ENCODE assay signal across 9 cellular contexts in the genomic region with DNA sequence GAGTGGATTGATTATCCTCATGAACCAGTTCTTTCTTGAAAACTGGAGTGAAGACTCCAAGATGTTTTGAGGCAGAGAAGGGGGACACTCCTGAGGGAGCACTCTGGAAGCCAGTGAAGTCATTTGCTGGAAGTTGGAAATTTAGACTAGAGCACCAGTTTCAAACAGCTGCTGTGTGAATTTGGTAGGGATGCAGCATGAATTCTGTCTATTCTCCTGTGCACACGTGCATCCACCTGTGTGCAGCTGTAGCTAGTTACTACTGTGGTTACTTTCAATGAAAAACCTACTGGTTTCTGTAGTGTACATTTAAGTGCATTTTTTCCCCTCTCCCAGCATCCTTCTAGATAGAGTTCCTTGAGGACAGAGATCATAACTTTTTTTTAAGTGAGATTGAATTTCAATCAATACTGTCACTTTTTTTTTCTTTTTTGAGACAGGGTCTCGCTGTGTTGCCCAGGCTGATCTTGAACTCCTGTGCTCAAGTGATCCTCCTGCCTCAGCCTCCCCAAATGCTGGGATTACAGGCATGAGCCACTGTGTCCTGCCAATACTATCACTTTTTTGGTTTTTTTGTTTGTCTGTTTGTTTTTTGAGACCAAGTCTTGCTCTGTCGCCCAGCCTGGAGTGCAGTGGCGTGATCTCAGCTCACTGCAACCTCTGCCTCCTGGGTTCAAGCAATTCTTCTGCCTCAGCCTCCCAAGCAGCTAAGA.
DNase-seq lines count a peak whose midpoint lies in the region; ATAC-seq, FAIRE-seq and TF ChIP-seq lines count a peak whose summit lies in the region.
"Had no signal": no experiment of that assay in that cellular context is flagged by ENCODE, and none has a peak within 500 bp of the region (broad histone marks: within the 10 kb centered on the region; RNA-seq: fewer than 3 reads in every experiment).

No MANE protein-coding gene starts in this region.

- peaks cover 62% of the 10 kb centered on the region for H3K4me1 Mint-ChIP-seq in stimulated activated memory B cell treated with anti-CD40 and anti-IgM and Interleukin-4, amounts not matched to agents 10 μg/mL and 1 μg/mL and 100 μg/mL, for 72 hours

- H3K27me3 ChIP-seq in esophagus muscularis mucosa = no peaks in the 10 kb centered on the region
- H3K27me3 ChIP-seq in testis = no peaks in the 10 kb centered on the region

- peaks cover 15% of the 10 kb centered on the region for H3K36me3 Mint-ChIP-seq in stimulated activated memory B cell treated with anti-CD40 and anti-IgM and Interleukin-4, amounts not matched to agents 10 μg/mL and 1 μg/mL and 100 μg/mL, for 72 hours

- H3K9me3 Mint-ChIP-seq in stimulated activated memory B cell treated with anti-CD40 and anti-IgM and Interleukin-4, amounts not matched to agents 10 μg/mL and 1 μg/mL and 100 μg/mL, for 72 hours = no peaks in the 10 kb centered on the region

- no peaks in the 10 kb centered on the region for H3K9me3 ChIP-seq in esophagus muscularis mucosa
- no peaks in the 10 kb centered on the region for H3K9me3 ChIP-seq in testis

- peak; percentile 76 for FAIRE-seq in GM18507 (lab: Jason Lieb, UNC)

- TF ChIP-seq POLR2A in esophagus muscularis mucosa (IDR thresholded peaks at IDR 0.05; ENCODE audit: low read depth) = no peak
- no peak for TF ChIP-seq POLR2A in testis (IDR thresholded peaks at IDR 0.05)

- intact Hi-C loops in esophagus muscularis mucosa (cut with DNase I) = loop anchor here (5.0 kb wide), 1 partner anchor 40 kb away; no protein-coding TSS in a partner anchor
- intact Hi-C loops in testis (cut with DNase I; ENCODE audit: low total_unique reads) = no loop called here

- H3K4me3 ChIP-seq in esophagus muscularis mucosa = no peak overlapping the region
- H3K4me3 ChIP-seq in testis = no peak overlapping the region

- no peak for TF ChIP-seq EP300 in esophagus muscularis mucosa (IDR thresholded peaks at IDR 0.05)

- DNase-seq in GM18507 (ENCODE audit: extremely low spot score, insufficient read length, low read depth) = no peak
- DNase-seq in esophagus muscularis mucosa (ENCODE audit: extremely low spot score) = no peak
- no peak for DNase-seq in testis
- DNase-seq in ecto neural progenitor cell (ENCODE audit: low spot score) = no peak
- DNase-seq: NCI-H2081 had no signal

- no peak for TF ChIP-seq CTCF in esophagus muscularis mucosa (IDR thresholded peaks at IDR 0.05)
- no peak for TF ChIP-seq CTCF in testis (IDR thresholded peaks at IDR 0.05)

- H3K4me1 ChIP-seq in esophagus muscularis mucosa (peaks cover 32 to 72% (median 69%) of the 10 kb centered on the region in 4 donors), testis (peaks cover 7% of the 10 kb centered on the region)

- ATAC-seq in SK-N-SH treated with all-trans-retinoic acid at 6 μM for 48 hours (no peak), HG03159 (IDR thresholded peaks at IDR 0.05; ENCODE audit: unreplicated experiment) (no peak), GM18873 (IDR thresholded peaks at IDR 0.05; ENCODE audit: low FRiP score, unreplicated experiment) (no peak)
- no peak for ATAC-seq in stimulated activated memory B cell treated with anti-CD40 and anti-IgM and Interleukin-4, amounts not matched to agents 10 μg/mL and 1 μg/mL and 100 μg/mL, for 72 hours

- no peaks in the 10 kb centered on the region for H3K27me3 Mint-ChIP-seq in stimulated activated memory B cell treated with anti-CD40 and anti-IgM and Interleukin-4, amounts not matched to agents 10 μg/mL and 1 μg/mL and 100 μg/mL, for 72 hours

- H3K4me3 Mint-ChIP-seq in stimulated activated memory B cell treated with anti-CD40 and anti-IgM and Interleukin-4, amounts not matched to agents 10 μg/mL and 1 μg/mL and 100 μg/mL, for 72 hours = peak overlapping the region; percentile 18

- WGBS in esophagus muscularis mucosa = 83% methylated on average over 4 of the region's 4 CpGs
- WGBS in testis, 2 donors = 88 to 94% methylated on average over 4 of the region's 4 CpGs

- peak overlapping the region; percentile 73 to 83 (median 78) for H3K27ac ChIP-seq in esophagus muscularis mucosa (replicated peaks in 1 of 4)
- H3K27ac ChIP-seq in testis = peak overlapping the region in 1 of 2 donors; percentile 16

- H3K27ac Mint-ChIP-seq in stimulated activated memory B cell treated with anti-CD40 and anti-IgM and Interleukin-4, amounts not matched to agents 10 μg/mL and 1 μg/mL and 100 μg/mL, for 72 hours = peak overlapping the region; percentile 97

- H3K36me3 ChIP-seq in esophagus muscularis mucosa = peaks cover 0 to 9% (median 4%) of the 10 kb centered on the region in 4 donors
- no peaks in the 10 kb centered on the region for H3K36me3 ChIP-seq in testis (ENCODE audit: low read depth, missing control alignments)

TF ChIP-seq in SK-N-SH treated with all-trans-retinoic acid at 6 μM for 48 hours, 23 proteins besides CTCF, POLR2A, EP300 and RAD21:
- TF ChIP-seq CSDC2 (CRISPR knock-in tag; IDR thresholded peaks at IDR 0.05) (peak; percentile 60; the same call in 1 of the 2 replicates), PATZ1 (CRISPR knock-in tag; IDR thresholded peaks at IDR 0.05; ENCODE audit: borderline replicate concordance) (no peak)
